23 cellular contexts compared by ENCODE assay signal in genomic region chr3:190122198-190122771, GRCh38. TPM values are rescaled to one million over a fixed set of nuclear protein-coding genes. Genes with fewer than 3 reads are reported as not detected.
DNase-seq lines count a peak whose midpoint lies in the region; ATAC-seq, FAIRE-seq and TF ChIP-seq lines count a peak whose summit lies in the region.
"Had no signal": no experiment of that assay in that cellular context is flagged by ENCODE, and none has a peak within 500 bp of the region (broad histone marks: within the 10 kb centered on the region; RNA-seq: fewer than 3 reads in every experiment).

No MANE protein-coding gene starts in this region.

- BruUV-seq in OCI-LY7 (replicated peaks; lab: Mats Ljungman, UMichigan): no TSS peak

- POLR2A ChIA-PET in OCI-LY7 (lab: Charles Lee): no interaction called here

- H3K27ac Mint-ChIP-seq in endodermal cell: peak overlapping the region; percentile 79
- H3K27ac Mint-ChIP-seq: activated CD4-positive, alpha-beta T cell treated with anti-CD3 and anti-CD28 coated beads, Interleukin-2, amount 10 ng/mL, durations not matched to agents 24 days and 14 days; activated T-helper 1 cell treated with anti-CD3 and anti-CD28 coated beads, Interleukin-12 subunit alpha, Interleukin-12 subunit beta, Interleukin-2, Interleukin-4 antibody, amounts not matched to agents 30 ng/mL and 10 ng/mL and 1 ng/mL, durations not matched to agents 14 hours and 24 hours and 36 hours had no signal

- H3K27me3 ChIP-seq in endodermal cell (ENCODE audit: control insufficient read depth, insufficient read depth, low read length, poor library complexity, severe bottlenecking) (no peaks in the 10 kb centered on the region), osteoblast (ENCODE audit: insufficient read depth, low read length) (no peaks in the 10 kb centered on the region), HAP-1 (ENCODE audit: low read depth) (peaks cover 15% of the 10 kb centered on the region), esophagus squamous epithelium (peaks cover 0 to 9% (median 0%) of the 10 kb centered on the region in 4 donors)
- H3K27me3 ChIP-seq: gastroesophageal sphincter had no signal

- H3K4me2 ChIP-seq in osteoblast (ENCODE audit: insufficient read depth, low read length) (peak overlapping the region; percentile 52), OCI-LY7 (ENCODE audit: low read length) (no peak overlapping the region)

- H3K9me3 ChIP-seq in ES-I3 (ENCODE audit: control insufficient read depth, insufficient read depth, low read length) (no peaks in the 10 kb centered on the region), endodermal cell (ENCODE audit: control insufficient read depth, low read length) (no peaks in the 10 kb centered on the region), osteoblast (ENCODE audit: low read depth, low read length) (no peaks in the 10 kb centered on the region), HAP-1 (no peaks in the 10 kb centered on the region), esophagus squamous epithelium (no peaks in the 10 kb centered on the region), OCI-LY7 (ENCODE audit: low read length) (no peaks in the 10 kb centered on the region)
- H3K9me3 ChIP-seq: BE2C, gastroesophageal sphincter, upper lobe of left lung had no signal

- WGBS in endodermal cell (ENCODE audit: insufficient coverage in 1 of 2, insufficient read length in 1 of 2), 2 experiments: 76 to 87% methylated on average over 4 to 8 of the region's 8 CpGs
- WGBS in esophagus squamous epithelium, 2 donors: 66 to 67% methylated on average over 8 of the region's 8 CpGs

- in situ Hi-C loops in HAP-1 (cut with MboI; ENCODE audit: low sequenced_read_pairs): no loop called here

- no peak for TF ChIP-seq CTCF in endodermal cell (conservative IDR thresholded peaks at IDR 0.05)
- TF ChIP-seq CTCF in osteoblast (IDR thresholded peaks at IDR 0.05; ENCODE audit: extremely low read depth, low read depth, low read length): no peak
- no peak for TF ChIP-seq CTCF in esophagus squamous epithelium (IDR thresholded peaks at IDR 0.05)
- TF ChIP-seq CTCF in OCI-LY7 (conservative IDR thresholded peaks at IDR 0.05; ENCODE audit: low read length): no peak

- H3K4me1 ChIP-seq in ES-I3 (ENCODE audit: insufficient read depth, low read length) (peaks cover 22% of the 10 kb centered on the region), endodermal cell (ENCODE audit: control insufficient read depth, insufficient read depth, low read length) (no peaks in the 10 kb centered on the region), osteoblast (ENCODE audit: insufficient read depth, low read length) (peaks cover 32% of the 10 kb centered on the region), HAP-1 (no peaks in the 10 kb centered on the region), esophagus squamous epithelium (peaks cover 7 to 52% (median 9%) of the 10 kb centered on the region in 3 donors), OCI-LY7 (ENCODE audit: insufficient read depth, low read length, poor library complexity, severe bottlenecking) (no peaks in the 10 kb centered on the region)
- H3K4me1 ChIP-seq: BE2C had no signal

- peak overlapping the region; percentile 57 for H2AFZ ChIP-seq in osteoblast (ENCODE audit: low read length)
- H2AFZ ChIP-seq in OCI-LY7 (ENCODE audit: low read length): no peak overlapping the region

- H3K27ac ChIP-seq in endodermal cell (ENCODE audit: low read depth, low read length): no peak overlapping the region
- peak overlapping the region; percentile 85 for H3K27ac ChIP-seq in osteoblast (ENCODE audit: low read depth, low read length)
- H3K27ac ChIP-seq in esophagus squamous epithelium: no peak overlapping the region
- no peak overlapping the region for H3K27ac ChIP-seq in OCI-LY7 (ENCODE audit: low read depth, low read length, poor library complexity, severe bottlenecking)

- peaks cover 14% of the 10 kb centered on the region for H3K36me3 Mint-ChIP-seq in endodermal cell (ENCODE audit: low read depth)

- peak overlapping the region; percentile 93 for H3K4me3 Mint-ChIP-seq in endodermal cell
- H3K4me3 Mint-ChIP-seq: activated CD4-positive, alpha-beta T cell treated with anti-CD3 and anti-CD28 coated beads, Interleukin-2, amount 10 ng/mL, durations not matched to agents 24 days and 14 days; activated T-helper 1 cell treated with anti-CD3 and anti-CD28 coated beads, Interleukin-12 subunit alpha, Interleukin-12 subunit beta, Interleukin-2, Interleukin-4 antibody, amounts not matched to agents 30 ng/mL and 10 ng/mL and 1 ng/mL, durations not matched to agents 14 hours and 24 hours and 36 hours had no signal

- peaks cover 13% of the 10 kb centered on the region for H3K27me3 Mint-ChIP-seq in endodermal cell (ENCODE audit: insufficient read depth)

- DNase-seq in RCC 7860 (ENCODE audit: low spot score) (peak; percentile 66), endodermal cell (no peak), osteoblast (ENCODE audit: insufficient read length, low spot score, missing footprints) (peak; percentile 83), HAP-1 (ENCODE audit: low spot score in 2 of 2) (no peak), esophagus squamous epithelium (lab: John Stamatoyannopoulos, UW) (no peak), OCI-LY7 (ENCODE audit: low spot score) (no peak)
- DNase-seq: activated CD4-positive, alpha-beta T cell treated with anti-CD3 and anti-CD28 coated beads, Interleukin-2, amount 10 ng/mL, durations not matched to agents 24 days and 14 days; anterior cingulate cortex; BE2C; DND-41; effector CD8-positive, alpha-beta T cell; NCI-H1436 treated with DMSO at 0.1 percent for 48 hours; NCI-H69; stimulated activated CD4-positive, alpha-beta T cell treated with anti-CD3 and anti-CD28 coated beads, Interleukin-2, amount 100 ng/mL, for 24 hours; stimulated activated CD8-positive, alpha-beta memory T cell treated with anti-CD3 and anti-CD28 coated beads, Interleukin-4, amount 100 ng/mL, for 48 hours; upper lobe of left lung had no signal

- H3K9ac ChIP-seq in ES-I3 (ENCODE audit: low read depth, low read length) (peak overlapping the region; percentile 79), endodermal cell (ENCODE audit: extremely low read depth, low read length, poor library complexity, severe bottlenecking) (no peak overlapping the region)

- H3K36me3 ChIP-seq in ES-I3 (ENCODE audit: insufficient read depth, low read length) (no peaks in the 10 kb centered on the region), endodermal cell (ENCODE audit: control insufficient read depth, insufficient read depth, low read length) (peaks cover 19% of the 10 kb centered on the region), osteoblast (ENCODE audit: insufficient read depth, low read length) (no peaks in the 10 kb centered on the region), HAP-1 (replicated peaks) (no peaks in the 10 kb centered on the region), esophagus squamous epithelium (no peaks in the 10 kb centered on the region), OCI-LY7 (ENCODE audit: insufficient read depth, low read length) (no peaks in the 10 kb centered on the region)
- H3K36me3 ChIP-seq: BE2C, gastroesophageal sphincter, upper lobe of left lung had no signal

- no peak for TF ChIP-seq POLR2A in esophagus squamous epithelium (IDR thresholded peaks at IDR 0.05)

- H3K79me2 ChIP-seq in osteoblast (ENCODE audit: insufficient read depth, low read length) (peaks cover 16% of the 10 kb centered on the region), OCI-LY7 (ENCODE audit: insufficient read depth, low read depth, low read length) (no peaks in the 10 kb centered on the region)

- H3K9me2 ChIP-seq in OCI-LY7 (ENCODE audit: insufficient read depth, low read length): no peaks in the 10 kb centered on the region

- peak overlapping the region; percentile 89 for H3K4me3 ChIP-seq in endodermal cell (ENCODE audit: low read length)
- peak overlapping the region; percentile 33 for H3K4me3 ChIP-seq in osteoblast (ENCODE audit: insufficient read depth, low read length)
- no peak overlapping the region for H3K4me3 ChIP-seq in HAP-1
- no peak overlapping the region for H3K4me3 ChIP-seq in esophagus squamous epithelium
- no peak overlapping the region for H3K4me3 ChIP-seq in OCI-LY7 (ENCODE audit: low read depth, low read length, poor library complexity, severe bottlenecking)
- H3K4me3 ChIP-seq: gastroesophageal sphincter, K562 had no signal

- H4K20me1 ChIP-seq in osteoblast (ENCODE audit: insufficient read depth, low read length) (no peaks in the 10 kb centered on the region), OCI-LY7 (ENCODE audit: insufficient read depth, low read length) (no peaks in the 10 kb centered on the region)

- no peak for ATAC-seq in HG03139 (IDR thresholded peaks at IDR 0.05; ENCODE audit: unreplicated experiment)
- ATAC-seq: gastroesophageal sphincter, K562 had no signal

- no peaks in the 10 kb centered on the region for H3K9me3 Mint-ChIP-seq in endodermal cell
- H3K9me3 Mint-ChIP-seq: activated CD4-positive, alpha-beta T cell treated with anti-CD3 and anti-CD28 coated beads, Interleukin-2, amount 10 ng/mL, durations not matched to agents 24 days and 14 days; activated T-helper 1 cell treated with anti-CD3 and anti-CD28 coated beads, Interleukin-12 subunit alpha, Interleukin-12 subunit beta, Interleukin-2, Interleukin-4 antibody, amounts not matched to agents 30 ng/mL and 10 ng/mL and 1 ng/mL, durations not matched to agents 14 hours and 24 hours and 36 hours had no signal

- CTCF ChIA-PET in OCI-LY7 (lab: Charles Lee; ENCODE audit: unreplicated experiment): no interaction called here

- peaks cover 39% of the 10 kb centered on the region for H3K4me1 Mint-ChIP-seq in endodermal cell

- peak; percentile 83 for FAIRE-seq in RCC 7860 (lab: Jason Lieb, UNC)
- FAIRE-seq: GM18507, K562 had no signal

- intact Hi-C loops in esophagus squamous epithelium (cut with DNase I): loop anchor here (5.0 kb wide), 1 partner anchor 150 kb away; no protein-coding TSS in a partner anchor
- intact Hi-C loops in OCI-LY7 (cut with micrococcal nuclease; ENCODE audit: unreplicated experiment): no loop called here

RNA-seq across cellular contexts. Expression of gene P3H2, which starts 1.6 kb away (rescaled TPM):
- total RNA-seq in endodermal cell: 100 to 1,000 TPM; 285 to 322 TPM
- polyA plus RNA-seq in endodermal cell (2013, experiment 1 of 2): 70.3 TPM
- 93.2 TPM for polyA plus RNA-seq in endodermal cell (2013, experiment 2 of 2)
- total RNA-seq in osteoblast: 8.3 and 13.4 TPM in 2 replicates
- total RNA-seq in esophagus squamous epithelium: 10 to 100 TPM; 16.5 to 41.2 (median 34.0) TPM
- total RNA-seq in OCI-LY7 (2014; rRNA removed; shearing (Covaris generic)): not detected in 2 replicates
- total RNA-seq in OCI-LY7 (2022): not detected in 2 replicates
- total RNA-seq: activated CD4-positive, alpha-beta T cell treated with anti-CD3 and anti-CD28 coated beads, Interleukin-2, amount 10 ng/mL, durations not matched to agents 24 days and 14 days; activated T-helper 1 cell treated with anti-CD3 and anti-CD28 coated beads, Interleukin-12 subunit alpha, Interleukin-12 subunit beta, Interleukin-2, Interleukin-4 antibody, amounts not matched to agents 30 ng/mL and 10 ng/mL and 1 ng/mL, durations not matched to agents 14 hours and 24 hours and 36 hours; T-helper 2 cell treated with Interferon-gamma antibody and Interleukin-4, amounts not matched to agents 100 ng/mL and 5 ng/mL, for 36 hours had no signal

Comparison
In these comparisons a context has a peak if more than half of its experiments do, and no peak if none do; other contexts are left out.
1. DNase-seq: peak in RCC 7860 (single experiment) and osteoblast (single experiment); none in endodermal cell (single experiment), HAP-1 (0 of 2), esophagus squamous epithelium (single experiment) and OCI-LY7 (single experiment).
2. H3K4me3 ChIP-seq: peak in endodermal cell (single experiment) and osteoblast (single experiment); none in HAP-1 (single experiment), esophagus squamous epithelium (0 of 4) and OCI-LY7 (single experiment).